19 cellular contexts compared by ENCODE assay signal in genomic region chr6:6517059-6517458, GRCh38.
"Had no signal": no experiment of that assay in that cellular context is flagged by ENCODE, and none has a peak within 500 bp of the region (broad histone marks: within the 10 kb centered on the region; RNA-seq: fewer than 3 reads in every experiment).

No MANE protein-coding gene starts in this region.

- H3K9me3 Mint-ChIP-seq: endodermal cell; nephron progenitor cell; stimulated activated effector memory CD8-positive, alpha-beta T cell treated with anti-CD3 and anti-CD28 coated beads, Interleukin-12 subunit alpha, Interleukin-12 subunit beta, amount 100 ng/mL, for 72 hours had no signal

- DNase-seq: central memory CD4-positive, alpha-beta T cell; effector CD4-positive, alpha-beta T cell; endodermal cell; erythroblast; hypothalamus; kidney glomerular epithelial cell; lower lobe of right lung; mesendoderm; naive B cell; nephron progenitor cell; stimulated activated CD4-positive, alpha-beta T cell treated with anti-CD3 and anti-CD28 coated beads, Interleukin-4, amount 100 ng/mL, for 1 hour; stimulated activated CD8-positive, alpha-beta memory T cell treated with anti-CD3 and anti-CD28 coated beads, Interleukin-4, amount 100 ng/mL, for 48 hours; stimulated activated naive CD8-positive, alpha-beta T cell treated with anti-CD3 and anti-CD28 coated beads, Interleukin-15, Interleukin-2, amounts not matched to agents 100 U/mL and 50 U/mL, for 24 hours; testis had no signal

- ATAC-seq: lower lobe of right lung; stimulated activated naive CD8-positive, alpha-beta T cell treated with anti-CD3 and anti-CD28 coated beads, Interleukin-15, Interleukin-2, amounts not matched to agents 100 U/mL and 50 U/mL, for 24 hours had no signal

- H3K27ac Mint-ChIP-seq: endodermal cell; nephron progenitor cell; stimulated activated effector memory CD8-positive, alpha-beta T cell treated with anti-CD3 and anti-CD28 coated beads, Interleukin-12 subunit alpha, Interleukin-12 subunit beta, amount 100 ng/mL, for 72 hours had no signal

- H3K4me1 ChIP-seq: lower lobe of right lung, testis, tibial nerve had no signal

- H3K4me3 ChIP-seq: coronary artery, heart right ventricle, lower lobe of right lung, testis, tibial nerve had no signal

- H3K4me3 Mint-ChIP-seq: endodermal cell, naive B cell, nephron progenitor cell had no signal

- H3K27ac ChIP-seq: lower lobe of right lung, neutrophil, testis had no signal

- H3K9me3 ChIP-seq: heart right ventricle, lower lobe of right lung, neutrophil, testis, tibial nerve had no signal

- H3K27me3 ChIP-seq: testis, tibial nerve had no signal

- H3K36me3 ChIP-seq: heart right ventricle, lower lobe of right lung, neutrophil, tibial nerve had no signal

- H3K36me3 Mint-ChIP-seq: stimulated activated effector memory CD8-positive, alpha-beta T cell treated with anti-CD3 and anti-CD28 coated beads, Interleukin-12 subunit alpha, Interleukin-12 subunit beta, amount 100 ng/mL, for 72 hours had no signal

- H3K4me1 Mint-ChIP-seq: endodermal cell, naive B cell had no signal
